ENCODE assay signal across 1 cellular context in the genomic region with DNA sequence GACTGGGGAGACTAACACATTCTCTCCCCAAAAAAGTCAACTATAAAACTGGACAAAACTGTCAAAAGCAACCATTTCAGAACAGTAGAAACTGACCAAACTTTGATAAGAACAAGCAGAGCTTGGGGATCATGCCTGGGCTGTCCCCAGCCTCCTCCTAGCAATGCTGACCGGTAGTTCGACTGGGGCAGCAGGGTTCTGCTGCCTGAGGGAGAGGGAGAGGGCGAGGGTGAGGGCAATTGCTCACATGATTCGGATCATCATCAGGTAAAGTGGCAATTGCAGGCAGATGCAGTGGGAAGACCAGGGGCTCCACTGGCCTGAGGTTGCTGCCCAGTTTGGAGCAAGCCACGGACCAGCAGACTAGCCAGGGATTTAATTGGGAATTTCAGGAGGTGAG.
TF ChIP-seq lines count a peak whose summit lies in the region.

No MANE protein-coding gene starts in this region.

TF ChIP-seq in GM23338, 12 proteins besides CTCF, POLR2A, EP300 and RAD21 (continued from another document):
- TF ChIP-seq CREB1 (CRISPR knock-in tag; IDR thresholded peaks at IDR 0.05; ENCODE audit: low read depth) (no peak), JUNB (IDR thresholded peaks at IDR 0.05; ENCODE audit: unreplicated experiment) (no peak), ZNF331 (CRISPR knock-in tag; IDR thresholded peaks at IDR 0.05; ENCODE audit: low read depth) (no peak)
- TF ChIP-seq, protein P1, sequence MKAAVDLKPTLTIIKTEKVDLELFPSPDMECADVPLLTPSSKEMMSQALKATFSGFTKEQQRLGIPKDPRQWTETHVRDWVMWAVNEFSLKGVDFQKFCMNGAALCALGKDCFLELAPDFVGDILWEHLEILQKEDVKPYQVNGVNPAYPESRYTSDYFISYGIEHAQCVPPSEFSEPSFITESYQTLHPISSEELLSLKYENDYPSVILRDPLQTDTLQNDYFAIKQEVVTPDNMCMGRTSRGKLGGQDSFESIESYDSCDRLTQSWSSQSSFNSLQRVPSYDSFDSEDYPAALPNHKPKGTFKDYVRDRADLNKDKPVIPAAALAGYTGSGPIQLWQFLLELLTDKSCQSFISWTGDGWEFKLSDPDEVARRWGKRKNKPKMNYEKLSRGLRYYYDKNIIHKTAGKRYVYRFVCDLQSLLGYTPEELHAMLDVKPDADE (IDR thresholded peaks at IDR 0.05) = no peak
